In the genomic region with DNA sequence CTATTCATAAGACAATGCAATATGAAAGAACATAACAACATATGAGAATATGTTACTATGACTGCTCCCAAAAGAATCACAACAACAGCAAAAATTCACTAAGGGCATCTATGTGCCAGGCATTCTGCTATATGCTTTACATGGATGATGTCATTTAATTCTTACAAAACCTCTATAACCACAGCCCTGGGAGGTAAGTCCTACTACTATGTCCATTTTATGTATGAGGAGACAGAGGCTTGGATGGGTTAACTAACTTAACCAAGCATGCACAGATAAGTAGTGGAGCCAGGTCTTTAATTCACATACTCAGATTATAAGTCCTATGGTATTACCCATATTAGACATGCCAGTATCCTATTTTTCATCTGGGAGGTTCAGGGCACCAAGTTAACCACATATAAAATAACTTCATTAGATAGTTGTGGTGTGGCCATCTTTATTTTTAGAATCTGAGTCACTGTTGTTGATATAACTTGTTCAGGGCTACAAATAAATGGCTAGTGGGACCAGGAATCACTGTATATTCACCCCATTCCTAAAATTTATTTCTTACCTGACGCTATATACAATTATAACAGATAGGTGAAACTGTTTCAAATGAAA, we compare ENCODE assay signal across 17 cellular contexts. TPM values are rescaled to one million over a fixed set of nuclear protein-coding genes. Genes with fewer than 3 reads are reported as not detected.
DNase-seq lines count a peak whose midpoint lies in the region; ATAC-seq and TF ChIP-seq lines count a peak whose summit lies in the region.
"Had no signal": no experiment of that assay in that cellular context is flagged by ENCODE, and none has a peak within 500 bp of the region (broad histone marks: within the 10 kb centered on the region; RNA-seq: fewer than 3 reads in every experiment).

No MANE protein-coding gene starts in this region.

- H3K27ac ChIP-seq in SJSA1 = peak overlapping the region; percentile 50
- no peak overlapping the region for H3K27ac ChIP-seq in A673 (ENCODE audit: low read depth, low read length, poor library complexity, severe bottlenecking)
- H3K27ac ChIP-seq: Peyer's patch, upper lobe of left lung had no signal

- peaks cover 15% of the 10 kb centered on the region for H3K4me1 ChIP-seq in SJSA1 (replicated peaks)
- H3K4me1 ChIP-seq in A673 (ENCODE audit: insufficient read depth, low read length, poor library complexity, severe bottlenecking) = no peaks in the 10 kb centered on the region
- H3K4me1 ChIP-seq: Peyer's patch, upper lobe of left lung had no signal

- H3K4me3 ChIP-seq in SJSA1 (no peak overlapping the region), fibroblast of the aortic adventitia (ENCODE audit: low read depth, low read length) (no peak overlapping the region), A673 (ENCODE audit: low read depth, low read length, poor library complexity, severe bottlenecking) (no peak overlapping the region)
- H3K4me3 ChIP-seq: Peyer's patch, upper lobe of left lung had no signal

- CTCF ChIA-PET in A673 (lab: Charles Lee) = no interaction called here

- DNase-seq in A172 (ENCODE audit: low spot score) (peak; percentile 32), EL (peak; percentile 55), SJSA1 (ENCODE audit: low read depth in 1 of 2, low spot score in 2 of 2) (peak in 1 of 2 experiments; percentile 74), fibroblast of the aortic adventitia (ENCODE audit: low read depth) (peak; percentile 26), NCI-H82 (lab: John Stamatoyannopoulos, UW) (no peak), A673 (ENCODE audit: low spot score) (no peak), cerebellar cortex (ENCODE audit: low spot score) (no peak)
- DNase-seq: activated CD8-positive, alpha-beta memory T cell treated with anti-CD3 and anti-CD28 coated beads, Interleukin-2, amount 50 U/mL, for 48 hours; effector CD8-positive, alpha-beta T cell; glutamatergic neuron; kidney glomerular epithelial cell; NCI-H1436; NCI-H526; Peyer's patch; stimulated activated CD4-positive, alpha-beta T cell treated with anti-CD3 and anti-CD28 coated beads, Interleukin-4, amount 100 ng/mL, for 24 hours; upper lobe of left lung had no signal

- no peak for ATAC-seq in HG03571 (IDR thresholded peaks at IDR 0.05; ENCODE audit: unreplicated experiment)

- no peaks in the 10 kb centered on the region for H3K9me3 ChIP-seq in SJSA1 (replicated peaks)
- no peaks in the 10 kb centered on the region for H3K9me3 ChIP-seq in A673 (ENCODE audit: low read depth, low read length, poor library complexity, severe bottlenecking)
- H3K9me3 ChIP-seq: Peyer's patch, upper lobe of left lung had no signal

- intact Hi-C loops in A673 (cut with micrococcal nuclease; ENCODE audit: unreplicated experiment) = no loop called here

- TF ChIP-seq CTCF in fibroblast of the aortic adventitia (IDR thresholded peaks at IDR 0.05; ENCODE audit: insufficient read depth, low read length) = no peak
- no peak for TF ChIP-seq CTCF in A673 (conservative IDR thresholded peaks at IDR 0.05; ENCODE audit: low read depth, low read length)

- no TSS peak for BruUV-seq in A673 (replicated peaks; lab: Mats Ljungman, UMichigan)

- POLR2A ChIA-PET in A673 (lab: Charles Lee; ENCODE audit: low non-redundant PET) = no interaction called here

- no peaks in the 10 kb centered on the region for H3K27me3 ChIP-seq in SJSA1 (replicated peaks)
- H3K27me3 ChIP-seq in A673 (replicated peaks; ENCODE audit: insufficient read depth, low read depth, low read length, poor library complexity) = no peaks in the 10 kb centered on the region
- H3K27me3 ChIP-seq: Peyer's patch, upper lobe of left lung had no signal

- peaks cover 32% of the 10 kb centered on the region for H3K36me3 ChIP-seq in SJSA1
- H3K36me3 ChIP-seq in A673 (ENCODE audit: insufficient read depth, low read length, poor library complexity, severe bottlenecking) = no peaks in the 10 kb centered on the region

RNA-seq across cellular contexts. Expression of gene RAD51AP1, which starts 33.2 kb away (rescaled TPM):
- total RNA-seq in A172 (2014; rRNA removed; shearing (Covaris generic)) = 41.5 and 46.8 TPM in 2 replicates
- total RNA-seq in SJSA1 (2014; rRNA removed; shearing (Covaris generic)) = 110 and 113 TPM in 2 replicates
- 2.9 and 35.2 TPM in 2 replicates for total RNA-seq in fibroblast of the aortic adventitia (ENCODE audit: low replicate concordance)
- 58.9 and 62.5 TPM in 2 replicates for total RNA-seq in A673 (2021)

RNA-seq across cellular contexts. Expression of gene DYRK4, which starts 56.5 kb away (rescaled TPM):
- 17.6 and 46.3 TPM in 2 replicates for total RNA-seq in A172 (2014; rRNA removed; shearing (Covaris generic))
- total RNA-seq in SJSA1 (2014; rRNA removed; shearing (Covaris generic)) = 26.8 and 58.8 TPM in 2 replicates
- total RNA-seq in fibroblast of the aortic adventitia (ENCODE audit: low replicate concordance) = 12.8 and 34.2 TPM in 2 replicates
- 23.7 and 30.8 TPM in 2 replicates for total RNA-seq in A673 (2021)

RNA-seq across cellular contexts. Expression of gene FGF6, which starts 59.9 kb away (rescaled TPM):
- not detected in 2 replicates for total RNA-seq in A172 (2014; rRNA removed; shearing (Covaris generic))
- total RNA-seq in SJSA1 (2014; rRNA removed; shearing (Covaris generic)) = not detected in 2 replicates
- not detected in 2 replicates for total RNA-seq in fibroblast of the aortic adventitia (ENCODE audit: low replicate concordance)
- total RNA-seq in A673 (2021) = not detected in 2 replicates
- total RNA-seq: Peyer's patch, upper lobe of left lung had no signal

Comparison
In these comparisons a context has a peak if more than half of its experiments do, and no peak if none do; other contexts are left out.
1. DNase-seq: peak in A172 (single experiment), EL (single experiment) and fibroblast of the aortic adventitia (single experiment); none in NCI-H82 (single experiment), A673 (single experiment) and cerebellar cortex (single experiment).